In the genomic region with DNA sequence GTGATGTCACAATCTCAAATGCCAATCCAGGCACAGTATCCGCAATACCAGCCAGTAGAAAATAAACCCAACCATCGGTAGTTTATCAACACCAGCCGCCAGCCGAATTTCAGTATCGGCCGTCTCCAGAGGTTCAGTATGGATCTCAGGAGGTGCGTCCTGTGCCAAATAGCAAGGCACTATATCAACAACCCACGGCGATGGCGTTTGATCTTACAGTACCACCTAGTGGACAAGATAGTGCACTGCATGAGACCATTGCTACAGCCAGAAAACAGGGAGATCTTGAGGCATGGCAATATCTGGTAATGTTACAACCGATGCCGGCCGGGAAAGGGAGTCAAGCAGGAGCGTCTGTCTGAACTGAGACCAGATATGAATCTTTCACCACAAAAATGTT, we compare ENCODE assay signal across 8 cellular contexts.
DNase-seq lines count a peak whose midpoint lies in the region; ATAC-seq, FAIRE-seq and TF ChIP-seq lines count a peak whose summit lies in the region.
"Not testable (repeated sequence)": the region's sequence is repeated elsewhere in the genome, so short reads cannot be mapped to it uniquely, and the experiment has no call there.

No MANE protein-coding gene starts in this region.

- not testable (repeated sequence) for H3K4me1 Mint-ChIP-seq in CD4-positive, CD25-positive, alpha-beta regulatory T cell; HFFc6 (ENCODE audit: low read depth); activated naive CD4-positive, alpha-beta T cell treated with anti-CD3 and anti-CD28 coated beads for 36 hours (ENCODE audit: low read depth); endothelial cell (ENCODE audit: unreplicated experiment); osteocyte (ENCODE audit: unreplicated experiment)

- TF ChIP-seq CTCF in HFFc6 (IDR thresholded peaks at IDR 0.05): peak; percentile 74
- peak; percentile 63 for TF ChIP-seq CTCF in RWPE2 (IDR thresholded peaks at IDR 0.05; ENCODE audit: poor library complexity, severe bottlenecking)
- peak; percentile 58 for TF ChIP-seq CTCF in endothelial cell (IDR thresholded peaks at IDR 0.05; ENCODE audit: unreplicated experiment)
- peak in 2 of 3 experiments; percentile 31 to 40 for TF ChIP-seq CTCF in keratinocyte (optimal IDR thresholded peaks at IDR 0.05 in 1 of 3, IDR thresholded peaks at IDR 0.05 in 1 of 3, conservative IDR thresholded peaks at IDR 0.05 in 1 of 3; ENCODE audit: extremely low read depth in 1 of 3, insufficient read depth in 2 of 3, low read length in 3 of 3)
- peak; percentile 42 for TF ChIP-seq CTCF in osteocyte (IDR thresholded peaks at IDR 0.05)
- peak in 4 of 5 experiments; percentile 31 to 48 (median 46) for TF ChIP-seq CTCF in tibial nerve (IDR thresholded peaks at IDR 0.05)

- TF ChIP-seq EP300 in tibial nerve (IDR thresholded peaks at IDR 0.05): not testable (repeated sequence)

- not testable (repeated sequence) for H3K79me2 ChIP-seq in keratinocyte (ENCODE audit: control insufficient read depth, insufficient read depth, low read length)

- 19 to 21% methylated on average over 13 to 14 of the region's 14 CpGs for WGBS in tibial nerve, 2 donors

- not testable (repeated sequence) for H4K20me1 ChIP-seq in keratinocyte (ENCODE audit: control insufficient read depth, extremely low read depth, insufficient read depth, low read length)

- not testable (repeated sequence) for H3K9me3 ChIP-seq in CD4-positive, CD25-positive, alpha-beta regulatory T cell (ENCODE audit: control insufficient read depth in 2 of 2, low read length in 2 of 2); RWPE2 (ENCODE audit: severe bottlenecking); keratinocyte (ENCODE audit: control insufficient read depth, low read depth, low read length); tibial nerve

- H3K4me2 ChIP-seq in keratinocyte (ENCODE audit: control insufficient read depth, extremely low read depth, insufficient read depth, low read depth, low read length): not testable (repeated sequence)

- not testable (repeated sequence) for H3K9me3 Mint-ChIP-seq in CD4-positive, CD25-positive, alpha-beta regulatory T cell; HFFc6; activated naive CD4-positive, alpha-beta T cell treated with anti-CD3 and anti-CD28 coated beads for 36 hours; endothelial cell (ENCODE audit: unreplicated experiment); osteocyte (ENCODE audit: unreplicated experiment)

- not testable (repeated sequence) for H3K27me3 Mint-ChIP-seq in CD4-positive, CD25-positive, alpha-beta regulatory T cell; HFFc6 (ENCODE audit: insufficient read depth); activated naive CD4-positive, alpha-beta T cell treated with anti-CD3 and anti-CD28 coated beads for 36 hours (ENCODE audit: low read depth); endothelial cell (ENCODE audit: unreplicated experiment); osteocyte (ENCODE audit: unreplicated experiment)

- H3K27ac Mint-ChIP-seq in CD4-positive, CD25-positive, alpha-beta regulatory T cell; HFFc6; activated naive CD4-positive, alpha-beta T cell treated with anti-CD3 and anti-CD28 coated beads for 36 hours; endothelial cell (ENCODE audit: unreplicated experiment); osteocyte (ENCODE audit: unreplicated experiment): not testable (repeated sequence)

- dilution Hi-C loops in keratinocyte (cut with MboI; ENCODE audit: extremely low pct_ligation_motif_present, low sequenced_read_pairs): not testable (repeated sequence)

- CTCF ChIA-PET in activated naive CD4-positive, alpha-beta T cell treated with anti-CD3 and anti-CD28 coated beads for 36 hours (lab: Charles Lee): interaction anchor here (0.6 to 1.3 kb wide), 3 partner anchors 127 to 291 kb away, joined by 3 to 8 read pairs (median 5); no protein-coding TSS in a partner anchor

- not testable (repeated sequence) for H3K27ac ChIP-seq in CD4-positive, CD25-positive, alpha-beta regulatory T cell (ENCODE audit: insufficient read depth, low read length, poor library complexity, severe bottlenecking); RWPE2 (ENCODE audit: poor library complexity, severe bottlenecking); keratinocyte (ENCODE audit: control insufficient read depth, insufficient read depth, low read length); tibial nerve

- H3K4me3 ChIP-seq in CD4-positive, CD25-positive, alpha-beta regulatory T cell (ENCODE audit: low read depth, low read length); RWPE2 (ENCODE audit: severe bottlenecking); keratinocyte (ENCODE audit: control insufficient read depth in 2 of 3, extremely low read depth in 1 of 3, insufficient read depth in 2 of 3, low read depth in 1 of 3, low read length in 3 of 3); tibial nerve: not testable (repeated sequence)

- H3K4me1 ChIP-seq in CD4-positive, CD25-positive, alpha-beta regulatory T cell (ENCODE audit: control insufficient read depth, insufficient read depth, low read length, poor library complexity, severe bottlenecking); RWPE2 (ENCODE audit: insufficient read depth, poor library complexity, severe bottlenecking); keratinocyte (ENCODE audit: control insufficient read depth, extremely low read depth, insufficient read depth, low read length); tibial nerve: not testable (repeated sequence)

- peak in 2 of 3 donors; percentile 3 to 30 for DNase-seq in CD4-positive, CD25-positive, alpha-beta regulatory T cell
- DNase-seq in HFFc6; RWPE2 (ENCODE audit: low spot score); keratinocyte (ENCODE audit: low read depth, low spot score); osteocyte (ENCODE audit: extremely low spot score, unreplicated experiment): not testable (repeated sequence)
- peak; percentile 20 for DNase-seq in activated naive CD4-positive, alpha-beta T cell treated with anti-CD3 and anti-CD28 coated beads for 36 hours
- peak; percentile 9 for DNase-seq in endothelial cell (ENCODE audit: low spot score)
- DNase-seq in tibial nerve (ENCODE audit: low spot score in 2 of 2): peak in 1 of 2 donors; percentile 4

- H3K36me3 Mint-ChIP-seq in CD4-positive, CD25-positive, alpha-beta regulatory T cell; HFFc6 (ENCODE audit: low read depth); activated naive CD4-positive, alpha-beta T cell treated with anti-CD3 and anti-CD28 coated beads for 36 hours (ENCODE audit: low read depth); endothelial cell (ENCODE audit: low read depth, unreplicated experiment); osteocyte (ENCODE audit: unreplicated experiment): not testable (repeated sequence)

- not testable (repeated sequence) for H3K27me3 ChIP-seq in CD4-positive, CD25-positive, alpha-beta regulatory T cell (ENCODE audit: control insufficient read depth, insufficient read depth, low read length); RWPE2 (ENCODE audit: insufficient read depth, poor library complexity, severe bottlenecking); keratinocyte (ENCODE audit: control insufficient read depth, extremely low read depth, insufficient read depth, low read length); tibial nerve

- not testable (repeated sequence) for H3K36me3 ChIP-seq in CD4-positive, CD25-positive, alpha-beta regulatory T cell (ENCODE audit: control insufficient read depth, insufficient read depth, low read length); RWPE2 (ENCODE audit: low read depth); keratinocyte (ENCODE audit: control insufficient read depth in 2 of 2, extremely low read depth in 1 of 2, insufficient read depth in 2 of 2, low read length in 2 of 2); tibial nerve

- not testable (repeated sequence) for FAIRE-seq in keratinocyte (lab: Jason Lieb, UNC)

- not testable (repeated sequence) for ATAC-seq in CD4-positive, CD25-positive, alpha-beta regulatory T cell (ENCODE audit: low read depth in 2 of 2); RWPE2 (ENCODE audit: low read depth)

- not testable (repeated sequence) for H2AFZ ChIP-seq in keratinocyte (ENCODE audit: control insufficient read depth, low read length)

- H3K9ac ChIP-seq in keratinocyte (ENCODE audit: control insufficient read depth, extremely low read depth, insufficient read depth, low read length): not testable (repeated sequence)

- intact Hi-C loops in activated naive CD4-positive, alpha-beta T cell treated with anti-CD3 and anti-CD28 coated beads for 36 hours (cut with micrococcal nuclease): loop anchor here (1.0 kb wide), 2 partner anchors 127 to 164 kb away; no protein-coding TSS in a partner anchor

- H3K9me1 ChIP-seq in keratinocyte (ENCODE audit: control insufficient read depth, extremely low read depth, insufficient read depth, low read length): not testable (repeated sequence)

- TF ChIP-seq POLR2A in tibial nerve (IDR thresholded peaks at IDR 0.05): not testable (repeated sequence)

- not testable (repeated sequence) for H3K4me3 Mint-ChIP-seq in CD4-positive, CD25-positive, alpha-beta regulatory T cell; HFFc6; activated naive CD4-positive, alpha-beta T cell treated with anti-CD3 and anti-CD28 coated beads for 36 hours; endothelial cell (ENCODE audit: unreplicated experiment); osteocyte (ENCODE audit: unreplicated experiment)
